8 cellular contexts compared by ENCODE assay signal in genomic region chr9:96874947-96875459, GRCh38. TPM values are rescaled to one million over a fixed set of nuclear protein-coding genes. Genes with fewer than 3 reads are reported as not detected.
DNase-seq lines count a peak whose midpoint lies in the region; ATAC-seq and TF ChIP-seq lines count a peak whose summit lies in the region.

No MANE protein-coding gene starts in this region.

- H3K4me3 ChIP-seq in coronary artery: peak overlapping the region; percentile 62
- no peak overlapping the region for H3K4me3 ChIP-seq in mesendoderm (ENCODE audit: low read length)
- peak overlapping the region; percentile 35 to 43 for H3K4me3 ChIP-seq in vagina

- H3K27ac ChIP-seq in coronary artery (no peak overlapping the region), mesendoderm (ENCODE audit: low read depth, low read length) (no peak overlapping the region), vagina (peak overlapping the region; percentile 73)

- H3K36me3 ChIP-seq in mesendoderm (ENCODE audit: control insufficient read depth, insufficient read depth, low read length): no peaks in the 10 kb centered on the region
- no peaks in the 10 kb centered on the region for H3K36me3 ChIP-seq in vagina

- peak overlapping the region; percentile 73 for H3K56ac ChIP-seq in mesendoderm (ENCODE audit: low read length)

- H3K4me1 ChIP-seq in mesendoderm (ENCODE audit: control insufficient read depth, low read depth, low read length): no peaks in the 10 kb centered on the region
- peaks cover 15% of the 10 kb centered on the region for H3K4me1 ChIP-seq in vagina

- no peak overlapping the region for H3K23ac ChIP-seq in mesendoderm (ENCODE audit: low read length)

- H2AK5ac ChIP-seq in mesendoderm (ENCODE audit: low read length): no peak overlapping the region

- WGBS in mesendoderm (ENCODE audit: extremely low coverage, insufficient coverage, low lambda C conversion rate): no CpG with 5 or more reads among the region's 13 CpGs

- no peaks in the 10 kb centered on the region for H3K27me3 ChIP-seq in mesendoderm (ENCODE audit: insufficient read depth, low read length, poor library complexity)
- peaks cover 5% of the 10 kb centered on the region for H3K27me3 ChIP-seq in vagina

- no peaks in the 10 kb centered on the region for H3K79me2 ChIP-seq in mesendoderm (ENCODE audit: control insufficient read depth, insufficient read depth, low read length)

- H3K79me1 ChIP-seq in mesendoderm (ENCODE audit: low read length): no peaks in the 10 kb centered on the region

- ATAC-seq in GM19395 (IDR thresholded peaks at IDR 0.05; ENCODE audit: unreplicated experiment) (peak; percentile 73), HG03432 (IDR thresholded peaks at IDR 0.05; ENCODE audit: unreplicated experiment) (peak; percentile 71)

- no peak overlapping the region for H2BK5ac ChIP-seq in mesendoderm (ENCODE audit: low read length)

- TF ChIP-seq CTCF in coronary artery (IDR thresholded peaks at IDR 0.05) (no peak), vagina (IDR thresholded peaks at IDR 0.05) (no peak)

- no peak overlapping the region for H4K5ac ChIP-seq in mesendoderm (ENCODE audit: low read length)

- no peak overlapping the region for H3K4ac ChIP-seq in mesendoderm (ENCODE audit: low read depth, low read length)

- TF ChIP-seq POLR2A in vagina (IDR thresholded peaks at IDR 0.05): no peak

- H2BK15ac ChIP-seq in mesendoderm (replicated peaks; ENCODE audit: low read depth): no peak overlapping the region

- H2BK120ac ChIP-seq in mesendoderm (ENCODE audit: low read depth, low read length): no peak overlapping the region

- no peaks in the 10 kb centered on the region for H3K9me3 ChIP-seq in vagina

- peak overlapping the region; percentile 82 for H3K4me2 ChIP-seq in mesendoderm (ENCODE audit: low read length)

- H4K8ac ChIP-seq in mesendoderm (ENCODE audit: low read depth, low read length): no peak overlapping the region

- intact Hi-C loops in vagina (cut with DNase I): no loop called here

- DNase-seq in COR-L47 (lab: John Stamatoyannopoulos, UW) (peak; percentile 48), SHP77 treated with DMSO at 0.1 percent for 48 hours (lab: John Stamatoyannopoulos, UW) (peak; percentile 14), coronary artery (ENCODE audit: low spot score) (no peak), mesendoderm (no peak), vagina (ENCODE audit: extremely low spot score in 2 of 2) (no peak), NCI-H446 (lab: John Stamatoyannopoulos, UW) (no peak)

- peak overlapping the region; percentile 28 for H3K18ac ChIP-seq in mesendoderm (ENCODE audit: low read length)

- H3K9ac ChIP-seq in mesendoderm (ENCODE audit: low read length): peak overlapping the region; percentile 41

RNA-seq across cellular contexts. Expression of gene ZNF782, which starts 20.7 kb away (rescaled TPM):
- polyA plus RNA-seq in mesendoderm (2013, experiment 1 of 2): 3.1 TPM
- polyA plus RNA-seq in mesendoderm (2013, experiment 2 of 2): 3.0 TPM
- total RNA-seq in vagina: 16.9 TPM

RNA-seq across cellular contexts. Expression of gene NUTM2G, which starts 53.6 kb away (rescaled TPM):
- not detected for polyA plus RNA-seq in mesendoderm (2013, experiment 1 of 2)
- polyA plus RNA-seq in mesendoderm (2013, experiment 2 of 2): 0.03 TPM
- not detected for total RNA-seq in vagina

Comparison
In these comparisons a context has a peak if more than half of its experiments do, and no peak if none do; other contexts are left out.
1. DNase-seq: peak in COR-L47 (single experiment) and SHP77 treated with DMSO at 0.1 percent for 48 hours (single experiment); none in coronary artery (single experiment), mesendoderm (single experiment), vagina (0 of 2) and NCI-H446 (0 of 2).